Comparison of ENCODE assay signal across 1 cellular context in the genomic region with DNA sequence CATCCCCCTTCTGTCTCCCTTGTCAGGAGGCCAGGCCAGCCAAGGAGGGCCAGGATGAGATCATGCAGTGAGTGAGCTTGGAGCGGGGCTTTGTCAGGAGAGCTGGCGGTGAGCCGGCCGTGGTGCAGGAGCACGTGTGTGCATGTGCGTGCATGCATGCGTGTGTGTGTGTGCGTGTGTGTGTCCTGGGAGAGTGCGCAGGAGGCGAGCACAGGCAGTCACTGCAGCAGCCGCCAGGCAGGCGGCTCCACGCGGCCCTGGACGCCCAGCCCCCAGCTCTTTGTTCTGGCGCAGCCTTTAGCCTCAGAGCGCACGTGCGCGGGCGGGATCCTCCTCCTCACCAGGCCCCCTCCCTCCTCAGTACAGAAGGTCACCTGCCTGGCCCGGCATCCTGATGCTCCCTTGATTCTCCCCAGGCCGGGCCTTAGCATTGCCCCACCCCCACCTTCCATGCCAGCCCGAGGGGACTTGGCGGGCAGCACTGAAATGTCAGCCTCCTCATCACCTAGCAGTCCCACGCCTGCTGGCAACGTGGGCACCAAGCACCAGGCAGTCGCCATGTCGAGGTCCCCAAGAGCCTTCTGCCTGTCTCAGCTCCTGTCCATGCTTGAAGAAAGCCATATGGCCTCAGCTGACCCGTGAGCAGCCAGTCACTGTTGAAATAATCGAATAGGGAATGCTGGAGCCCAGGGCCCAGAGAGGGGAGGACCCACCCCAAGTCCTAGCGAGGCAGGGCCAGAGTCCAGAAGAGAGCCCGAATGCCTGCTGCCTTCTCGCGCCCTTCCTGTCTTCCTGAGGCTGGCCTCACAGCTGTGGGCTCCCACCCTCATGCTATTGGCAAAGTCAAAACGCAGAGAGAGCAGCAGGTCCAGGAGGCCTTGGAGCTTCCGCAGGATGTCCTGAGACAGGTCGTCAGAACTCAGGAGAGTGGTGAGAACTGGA.
TF ChIP-seq lines count a peak whose summit lies in the region.

No MANE protein-coding gene starts in this region.

TF ChIP-seq in WTC11, 78 proteins besides CTCF, POLR2A, EP300 and RAD21 (continued from another document):
- TF ChIP-seq, protein P1, sequence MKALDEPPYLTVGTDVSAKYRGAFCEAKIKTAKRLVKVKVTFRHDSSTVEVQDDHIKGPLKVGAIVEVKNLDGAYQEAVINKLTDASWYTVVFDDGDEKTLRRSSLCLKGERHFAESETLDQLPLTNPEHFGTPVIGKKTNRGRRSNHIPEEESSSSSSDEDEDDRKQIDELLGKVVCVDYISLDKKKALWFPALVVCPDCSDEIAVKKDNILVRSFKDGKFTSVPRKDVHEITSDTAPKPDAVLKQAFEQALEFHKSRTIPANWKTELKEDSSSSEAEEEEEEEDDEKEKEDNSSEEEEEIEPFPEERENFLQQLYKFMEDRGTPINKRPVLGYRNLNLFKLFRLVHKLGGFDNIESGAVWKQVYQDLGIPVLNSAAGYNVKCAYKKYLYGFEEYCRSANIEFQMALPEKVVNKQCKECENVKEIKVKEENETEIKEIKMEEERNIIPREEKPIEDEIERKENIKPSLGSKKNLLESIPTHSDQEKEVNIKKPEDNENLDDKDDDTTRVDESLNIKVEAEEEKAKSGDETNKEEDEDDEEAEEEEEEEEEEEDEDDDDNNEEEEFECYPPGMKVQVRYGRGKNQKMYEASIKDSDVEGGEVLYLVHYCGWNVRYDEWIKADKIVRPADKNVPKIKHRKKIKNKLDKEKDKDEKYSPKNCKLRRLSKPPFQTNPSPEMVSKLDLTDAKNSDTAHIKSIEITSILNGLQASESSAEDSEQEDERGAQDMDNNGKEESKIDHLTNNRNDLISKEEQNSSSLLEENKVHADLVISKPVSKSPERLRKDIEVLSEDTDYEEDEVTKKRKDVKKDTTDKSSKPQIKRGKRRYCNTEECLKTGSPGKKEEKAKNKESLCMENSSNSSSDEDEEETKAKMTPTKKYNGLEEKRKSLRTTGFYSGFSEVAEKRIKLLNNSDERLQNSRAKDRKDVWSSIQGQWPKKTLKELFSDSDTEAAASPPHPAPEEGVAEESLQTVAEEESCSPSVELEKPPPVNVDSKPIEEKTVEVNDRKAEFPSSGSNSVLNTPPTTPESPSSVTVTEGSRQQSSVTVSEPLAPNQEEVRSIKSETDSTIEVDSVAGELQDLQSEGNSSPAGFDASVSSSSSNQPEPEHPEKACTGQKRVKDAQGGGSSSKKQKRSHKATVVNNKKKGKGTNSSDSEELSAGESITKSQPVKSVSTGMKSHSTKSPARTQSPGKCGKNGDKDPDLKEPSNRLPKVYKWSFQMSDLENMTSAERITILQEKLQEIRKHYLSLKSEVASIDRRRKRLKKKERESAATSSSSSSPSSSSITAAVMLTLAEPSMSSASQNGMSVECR (CRISPR knock-in tag; IDR thresholded peaks at IDR 0.05; ENCODE audit: borderline replicate concordance) = no peak
- TF ChIP-seq, protein P2, sequence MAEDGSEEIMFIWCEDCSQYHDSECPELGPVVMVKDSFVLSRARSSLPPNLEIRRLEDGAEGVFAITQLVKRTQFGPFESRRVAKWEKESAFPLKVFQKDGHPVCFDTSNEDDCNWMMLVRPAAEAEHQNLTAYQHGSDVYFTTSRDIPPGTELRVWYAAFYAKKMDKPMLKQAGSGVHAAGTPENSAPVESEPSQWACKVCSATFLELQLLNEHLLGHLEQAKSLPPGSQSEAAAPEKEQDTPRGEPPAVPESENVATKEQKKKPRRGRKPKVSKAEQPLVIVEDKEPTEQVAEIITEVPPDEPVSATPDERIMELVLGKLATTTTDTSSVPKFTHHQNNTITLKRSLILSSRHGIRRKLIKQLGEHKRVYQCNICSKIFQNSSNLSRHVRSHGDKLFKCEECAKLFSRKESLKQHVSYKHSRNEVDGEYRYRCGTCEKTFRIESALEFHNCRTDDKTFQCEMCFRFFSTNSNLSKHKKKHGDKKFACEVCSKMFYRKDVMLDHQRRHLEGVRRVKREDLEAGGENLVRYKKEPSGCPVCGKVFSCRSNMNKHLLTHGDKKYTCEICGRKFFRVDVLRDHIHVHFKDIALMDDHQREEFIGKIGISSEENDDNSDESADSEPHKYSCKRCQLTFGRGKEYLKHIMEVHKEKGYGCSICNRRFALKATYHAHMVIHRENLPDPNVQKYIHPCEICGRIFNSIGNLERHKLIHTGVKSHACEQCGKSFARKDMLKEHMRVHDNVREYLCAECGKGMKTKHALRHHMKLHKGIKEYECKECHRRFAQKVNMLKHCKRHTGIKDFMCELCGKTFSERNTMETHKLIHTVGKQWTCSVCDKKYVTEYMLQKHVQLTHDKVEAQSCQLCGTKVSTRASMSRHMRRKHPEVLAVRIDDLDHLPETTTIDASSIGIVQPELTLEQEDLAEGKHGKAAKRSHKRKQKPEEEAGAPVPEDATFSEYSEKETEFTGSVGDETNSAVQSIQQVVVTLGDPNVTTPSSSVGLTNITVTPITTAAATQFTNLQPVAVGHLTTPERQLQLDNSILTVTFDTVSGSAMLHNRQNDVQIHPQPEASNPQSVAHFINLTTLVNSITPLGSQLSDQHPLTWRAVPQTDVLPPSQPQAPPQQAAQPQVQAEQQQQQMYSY (CRISPR knock-in tag; IDR thresholded peaks at IDR 0.05) = peak; percentile 31; the same call in 1 of the 2 replicates
